In genomic region chr5:132205385-132206125, GRCh38 we compare ENCODE assay signal across 12 cellular contexts. TPM values are rescaled to one million over a fixed set of nuclear protein-coding genes. Genes with fewer than 3 reads are reported as not detected.
DNase-seq lines count a peak whose midpoint lies in the region; ATAC-seq, FAIRE-seq and TF ChIP-seq lines count a peak whose summit lies in the region.
"Had no signal": no experiment of that assay in that cellular context is flagged by ENCODE, and none has a peak within 500 bp of the region (broad histone marks: within the 10 kb centered on the region; RNA-seq: fewer than 3 reads in every experiment).

No MANE protein-coding gene starts in this region.

- no peak overlapping the region for H2BK15ac ChIP-seq in mesendoderm (replicated peaks; ENCODE audit: low read depth)

- H4K5ac ChIP-seq in mesendoderm (ENCODE audit: low read length), result no peak overlapping the region

- H2BK5ac ChIP-seq in mesendoderm (ENCODE audit: low read length), result no peak overlapping the region

- no peak overlapping the region for H3K56ac ChIP-seq in mesendoderm (ENCODE audit: low read length)

- peak overlapping the region; percentile 16 for H3K23ac ChIP-seq in mesendoderm (ENCODE audit: low read length)

- no peak overlapping the region for H4K8ac ChIP-seq in mesendoderm (ENCODE audit: low read depth, low read length)

- peak; percentile 53 for ATAC-seq in HG03039 (IDR thresholded peaks at IDR 0.05; ENCODE audit: unreplicated experiment)
- ATAC-seq in HG03139 (IDR thresholded peaks at IDR 0.05; ENCODE audit: unreplicated experiment), result no peak
- ATAC-seq: activated T-cell treated with anti-CD3 and anti-CD28 coated beads, Interleukin-2, amount 50 U/mL, for 72 hours had no signal

- DNase-seq in GM12892 (ENCODE audit: insufficient read length), result no peak
- DNase-seq in amniotic epithelial cell (ENCODE audit: low read depth), result peak; percentile 18
- DNase-seq in mesendoderm, result no peak
- no peak for DNase-seq in AML-193 (lab: John Stamatoyannopoulos, UW)
- no peak for DNase-seq in GM19240 (ENCODE audit: insufficient read length, low spot score)
- DNase-seq in NCI-H345 treated with DMSO at 0.1 percent for 48 hours (lab: John Stamatoyannopoulos, UW; ENCODE audit: unreplicated experiment), result no peak
- DNase-seq: activated T-cell treated with anti-CD3 and anti-CD28 coated beads, Interleukin-2, amount 50 U/mL, for 72 hours; gastrocnemius medialis; mammary epithelial cell had no signal

- H3K4me3 ChIP-seq in mesendoderm (ENCODE audit: low read length), result no peak overlapping the region
- H3K4me3 ChIP-seq: gastrocnemius medialis had no signal

- no peak overlapping the region for H3K9ac ChIP-seq in mesendoderm (ENCODE audit: low read length)

- no peak for TF ChIP-seq POLR2A in GM12892 (IDR thresholded peaks at IDR 0.05; ENCODE audit: low read depth, low read length)

- H2AK5ac ChIP-seq in mesendoderm (ENCODE audit: low read length), result no peak overlapping the region

- H3K79me2 ChIP-seq in mesendoderm (ENCODE audit: control insufficient read depth, insufficient read depth, low read length), result no peaks in the 10 kb centered on the region

- no peaks in the 10 kb centered on the region for H3K27me3 ChIP-seq in mesendoderm (ENCODE audit: insufficient read depth, low read length, poor library complexity)
- H3K27me3 ChIP-seq: gastrocnemius medialis had no signal

- no peaks in the 10 kb centered on the region for H3K79me1 ChIP-seq in mesendoderm (ENCODE audit: low read length)

- no peaks in the 10 kb centered on the region for H3K4me1 ChIP-seq in mesendoderm (ENCODE audit: control insufficient read depth, low read depth, low read length)

- H2BK120ac ChIP-seq in mesendoderm (ENCODE audit: low read depth, low read length), result no peak overlapping the region

- H3K18ac ChIP-seq in mesendoderm (ENCODE audit: low read length), result no peak overlapping the region

- WGBS in mesendoderm (ENCODE audit: extremely low coverage, insufficient coverage, low lambda C conversion rate), result no CpG with 5 or more reads among the region's 5 CpGs

- FAIRE-seq in GM12892 (lab: Jason Lieb, UNC), result peak; percentile 67

- H3K36me3 ChIP-seq in mesendoderm (ENCODE audit: control insufficient read depth, insufficient read depth, low read length), result no peaks in the 10 kb centered on the region

- H3K27ac ChIP-seq in mesendoderm (ENCODE audit: low read depth, low read length), result no peak overlapping the region
- H3K27ac ChIP-seq: C4-2B, gastrocnemius medialis had no signal

- no peak overlapping the region for H3K4me2 ChIP-seq in mesendoderm (ENCODE audit: low read length)

- no peak overlapping the region for H3K4ac ChIP-seq in mesendoderm (ENCODE audit: low read depth, low read length)

RNA-seq across cellular contexts. Expression of gene P4HA2, which starts 22.1 kb away (rescaled TPM):
- polyA plus RNA-seq in GM12892 (2012; ENCODE audit: missing spikeins), result 18.9 TPM
- polyA plus RNA-seq in mesendoderm (2013, experiment 1 of 2), result 1.7 TPM
- polyA plus RNA-seq in mesendoderm (2013, experiment 2 of 2), result 1.8 TPM

RNA-seq across cellular contexts. Expression of gene PDLIM4, which starts 51.9 kb away (rescaled TPM):
- 2.9 TPM for polyA plus RNA-seq in GM12892 (2012; ENCODE audit: missing spikeins)
- polyA plus RNA-seq in mesendoderm (2013, experiment 1 of 2), result 4.9 TPM
- polyA plus RNA-seq in mesendoderm (2013, experiment 2 of 2), result 5.2 TPM
